1 cellular context compared by ENCODE assay signal in the genomic region with DNA sequence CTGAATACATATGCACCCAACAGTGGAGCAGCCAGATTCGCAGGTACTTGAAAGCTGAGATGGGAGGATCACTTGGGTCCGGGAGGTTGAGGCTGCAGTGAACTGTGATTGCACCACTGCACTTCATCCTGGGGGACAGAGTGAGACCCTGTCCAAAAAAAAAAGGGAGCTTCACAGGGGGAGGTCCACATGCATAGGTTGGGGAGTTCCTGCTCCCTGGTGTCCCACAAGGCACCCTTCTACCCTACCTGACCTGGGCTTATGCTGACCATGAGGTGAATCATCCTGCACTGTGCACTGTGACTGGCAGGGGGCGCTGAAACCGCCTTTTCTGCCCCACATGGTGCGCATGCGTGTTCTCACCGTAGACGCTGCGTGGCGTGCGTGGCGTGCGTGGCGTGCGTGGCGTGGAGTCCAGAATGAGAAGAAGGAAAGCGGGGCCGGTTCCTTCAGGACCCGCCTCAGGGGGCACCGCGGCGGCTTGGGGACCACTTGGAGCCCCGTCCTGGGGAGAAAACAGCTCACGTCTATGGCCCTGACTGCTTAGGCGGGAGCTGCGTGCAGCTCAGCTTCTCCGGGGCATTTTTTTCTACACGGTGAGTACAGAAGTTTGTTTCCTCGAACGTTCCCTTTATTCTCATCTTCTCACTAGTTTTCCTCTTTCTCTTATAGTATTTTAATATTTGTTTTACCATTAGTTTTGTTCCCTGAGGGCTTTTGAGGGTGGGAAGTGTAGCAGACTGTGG.
TF ChIP-seq lines count a peak whose summit lies in the region.

No MANE protein-coding gene starts in this region.

TF ChIP-seq in IMR-90, 13 proteins besides CTCF, POLR2A, EP300 and RAD21:
- TF ChIP-seq FOS (IDR thresholded peaks at IDR 0.05; ENCODE audit: low read depth, low read length) (peak; percentile 81), CEBPB (IDR thresholded peaks at IDR 0.05; ENCODE audit: low read depth, low read length) (no peak), MAFK (IDR thresholded peaks at IDR 0.05; ENCODE audit: low read depth, low read length) (peak; percentile 14; the same call in 1 of the 2 replicates), ELK1 (IDR thresholded peaks at IDR 0.05; ENCODE audit: borderline replicate concordance, low read depth, low read length) (no peak), SMC3 (IDR thresholded peaks at IDR 0.05; ENCODE audit: low read depth, low read length) (peak; percentile 64), BHLHE40 (IDR thresholded peaks at IDR 0.05; ENCODE audit: low read depth, low read length) (peak; percentile 14; the same call in 1 of the 2 replicates), USF2 (IDR thresholded peaks at IDR 0.05; ENCODE audit: low read depth, low read length) (peak; percentile 21; the same call in 1 of the 2 replicates), NFE2L2 (IDR thresholded peaks at IDR 0.05; ENCODE audit: low read depth, low read length) (no peak), MXI1 (IDR thresholded peaks at IDR 0.05; ENCODE audit: borderline replicate concordance, low read depth, low read length) (peak; percentile 93; the same call in 1 of the 2 replicates), MAZ (IDR thresholded peaks at IDR 0.05; ENCODE audit: borderline replicate concordance, low read depth, low read length) (peak; percentile 48; the same call in 1 of the 2 replicates)
TF ChIP-seq in IMR-90: peak in this region for 7.
